Comparison of ENCODE assay signal across 17 cellular contexts in the genomic region with DNA sequence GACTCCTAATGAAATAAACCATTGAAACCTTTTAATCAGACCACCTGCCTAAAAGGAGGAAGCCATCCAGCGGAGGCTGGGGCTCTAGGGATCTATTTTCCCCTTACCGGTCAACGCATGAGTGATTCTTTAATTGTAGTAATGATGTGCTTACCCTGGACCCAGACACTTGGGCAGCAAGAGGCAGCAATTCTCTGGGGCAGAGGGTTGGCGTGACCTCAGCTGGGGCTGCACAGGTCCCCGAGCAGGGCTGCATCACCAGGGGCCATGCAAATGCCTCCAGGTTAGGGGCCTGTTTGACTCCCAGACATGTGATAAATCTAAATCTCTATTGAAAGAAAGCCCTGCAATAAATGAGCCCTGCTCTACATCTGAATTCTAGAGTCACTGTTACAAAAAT.
"Had no signal": no experiment of that assay in that cellular context is flagged by ENCODE, and none has a peak within 500 bp of the region (broad histone marks: within the 10 kb centered on the region; RNA-seq: fewer than 3 reads in every experiment).

No MANE protein-coding gene starts in this region.

- H3K27ac ChIP-seq: esophagus squamous epithelium, gastroesophageal sphincter, psoas muscle, sigmoid colon, skin epidermis, thyroid gland had no signal

- H3K36me3 ChIP-seq: esophagus squamous epithelium, gastroesophageal sphincter, sigmoid colon, thyroid gland had no signal

- DNase-seq: effector memory CD8-positive, alpha-beta T cell; esophagus squamous epithelium; foreskin fibroblast; immature natural killer cell; kidney; left cardiac atrium; mammary epithelial cell; naive thymus-derived CD4-positive, alpha-beta T cell; nephron progenitor cell; psoas muscle; sigmoid colon; stimulated activated naive CD4-positive, alpha-beta T cell treated with Interleukin-2 at 50 U/mL for 16 hours; thyroid gland had no signal

- H3K9me3 Mint-ChIP-seq: effector memory CD8-positive, alpha-beta T cell; immature natural killer cell had no signal

- H3K9me3 ChIP-seq: gastroesophageal sphincter, psoas muscle, sigmoid colon, thyroid gland had no signal

- H3K4me3 ChIP-seq: esophagus squamous epithelium, gastroesophageal sphincter, psoas muscle, sigmoid colon, skin epidermis, thyroid gland had no signal

- H3K4me1 Mint-ChIP-seq: immature natural killer cell; naive thymus-derived CD4-positive, alpha-beta T cell; nephron progenitor cell had no signal

- FAIRE-seq: kidney, urothelium cell line had no signal

- H3K27ac Mint-ChIP-seq: effector memory CD8-positive, alpha-beta T cell; immature natural killer cell; naive thymus-derived CD4-positive, alpha-beta T cell; nephron progenitor cell; type B pancreatic cell had no signal

- H3K36me3 Mint-ChIP-seq: immature natural killer cell; naive thymus-derived CD4-positive, alpha-beta T cell; type B pancreatic cell had no signal

- ATAC-seq: effector memory CD8-positive, alpha-beta T cell; gastroesophageal sphincter; left cardiac atrium; naive thymus-derived CD4-positive, alpha-beta T cell; psoas muscle had no signal

- H3K4me3 Mint-ChIP-seq: effector memory CD8-positive, alpha-beta T cell; immature natural killer cell; naive thymus-derived CD4-positive, alpha-beta T cell; nephron progenitor cell; type B pancreatic cell had no signal

- H3K27me3 ChIP-seq: esophagus squamous epithelium, gastroesophageal sphincter, sigmoid colon, thyroid gland had no signal

- H3K4me1 ChIP-seq: esophagus squamous epithelium, gastroesophageal sphincter, psoas muscle, sigmoid colon, thyroid gland had no signal
